9 cellular contexts compared by ENCODE assay signal in genomic region chr5:123875444-123876264, GRCh38.
A peak's percentile ranks its signal among the peaks of the same experiment; 100 is the strongest.
DNase-seq lines count a peak whose midpoint lies in the region; ATAC-seq, FAIRE-seq and TF ChIP-seq lines count a peak whose summit lies in the region.
"Had no signal": no experiment of that assay in that cellular context is flagged by ENCODE, and none has a peak within 500 bp of the region (broad histone marks: within the 10 kb centered on the region; RNA-seq: fewer than 3 reads in every experiment).

No MANE protein-coding gene starts in this region.

- CTCF ChIA-PET in SK-N-SH (lab: Yijun Ruan, JAX) = interaction anchor here (1.4 to 2.1 kb wide), 2 partner anchors 8 to 13 kb away, joined by 6 to 7 read pairs; no protein-coding TSS in a partner anchor
- CTCF ChIA-PET in activated CD8-positive, alpha-beta T cell treated with anti-CD3 and anti-CD28 coated beads, Interleukin-2, amount 10 ng/mL, durations not matched to agents 7 days and 5 days (lab: Charles Lee) = no interaction called here

- H3K9me2 ChIP-seq in Loucy (replicated peaks; ENCODE audit: low read depth, low read length) (no peaks in the 10 kb centered on the region), SK-N-SH (no peaks in the 10 kb centered on the region)

- no peaks in the 10 kb centered on the region for H3K9me3 Mint-ChIP-seq in activated CD8-positive, alpha-beta T cell treated with anti-CD3 and anti-CD28 coated beads, Interleukin-2, amount 10 ng/mL, durations not matched to agents 7 days and 5 days (ENCODE audit: insufficient read depth)
- H3K9me3 Mint-ChIP-seq in activated T-helper 2 cell treated with anti-CD3 and anti-CD28 coated beads, Interferon-gamma antibody, Interleukin-2, Interleukin-4, amounts not matched to agents 10 μg/mL and 5 μg/mL and 100 μg/mL, durations not matched to agents 14 hours and 24 hours and 36 hours = no peaks in the 10 kb centered on the region

- peaks cover 12% of the 10 kb centered on the region for H3K4me1 ChIP-seq in Loucy (ENCODE audit: insufficient read depth, low read length, poor library complexity, severe bottlenecking)
- H3K4me1 ChIP-seq in SK-N-SH (ENCODE audit: control insufficient read depth in 1 of 2, insufficient read depth in 2 of 2, low read depth in 1 of 2, low read length in 1 of 2) = peaks cover 11 to 23% of the 10 kb centered on the region in 2 experiments; a peak in 3 of 4 replicates

- TF ChIP-seq EP300 in SK-N-SH (IDR thresholded peaks at IDR 0.05; ENCODE audit: borderline replicate concordance in 1 of 2, low read depth in 1 of 2, low read length in 1 of 2) = no peak

- no peaks in the 10 kb centered on the region for H3K79me2 ChIP-seq in Loucy (ENCODE audit: insufficient read depth, low read length)
- no peaks in the 10 kb centered on the region for H3K79me2 ChIP-seq in SK-N-SH (ENCODE audit: insufficient read depth)

- POLR2A ChIA-PET in SK-N-SH (lab: Yijun Ruan, JAX) = no interaction called here
- POLR2A ChIA-PET in activated CD8-positive, alpha-beta T cell treated with anti-CD3 and anti-CD28 coated beads, Interleukin-2, amount 10 ng/mL, durations not matched to agents 7 days and 5 days (lab: Charles Lee) = no interaction called here

- FAIRE-seq in GM19239 (lab: Jason Lieb, UNC) = no peak

- H4K20me1 ChIP-seq in Loucy (ENCODE audit: insufficient read depth, low read length, poor library complexity, severe bottlenecking) (no peaks in the 10 kb centered on the region), SK-N-SH (ENCODE audit: insufficient read depth) (no peaks in the 10 kb centered on the region)

- DNase-seq in SK-N-SH (no peak), iPS DF 19.7 (ENCODE audit: low read depth, low spot score) (peak; percentile 78), retina (peak; percentile 60), NCI-H187 (lab: John Stamatoyannopoulos, UW) (no peak), GM19239 (ENCODE audit: insufficient read length, low spot score) (no peak)
- no peak for DNase-seq in activated CD8-positive, alpha-beta T cell treated with anti-CD3 and anti-CD28 coated beads, Interleukin-2, amount 10 ng/mL, durations not matched to agents 7 days and 5 days
- DNase-seq in activated T-helper 2 cell treated with anti-CD3 and anti-CD28 coated beads, Interferon-gamma antibody, Interleukin-2, Interleukin-4, amounts not matched to agents 10 μg/mL and 5 μg/mL and 100 μg/mL, durations not matched to agents 14 hours and 24 hours and 36 hours (ENCODE audit: low spot score) = no peak
- DNase-seq: NCI-H2171 treated with DMSO at 0.1 percent for 48 hours had no signal

- H3K27me3 ChIP-seq in Loucy (ENCODE audit: insufficient read depth, low read length, poor library complexity, severe bottlenecking) (no peaks in the 10 kb centered on the region), SK-N-SH (ENCODE audit: insufficient read depth) (no peaks in the 10 kb centered on the region)

- 63% methylated on average over 7 of the region's 8 CpGs for WGBS in SK-N-SH (ENCODE audit: low lambda C conversion rate)

- H3K27ac Mint-ChIP-seq in activated CD8-positive, alpha-beta T cell treated with anti-CD3 and anti-CD28 coated beads, Interleukin-2, amount 10 ng/mL, durations not matched to agents 7 days and 5 days = no peak overlapping the region
- H3K27ac Mint-ChIP-seq in activated T-helper 2 cell treated with anti-CD3 and anti-CD28 coated beads, Interferon-gamma antibody, Interleukin-2, Interleukin-4, amounts not matched to agents 10 μg/mL and 5 μg/mL and 100 μg/mL, durations not matched to agents 14 hours and 24 hours and 36 hours = no peak overlapping the region

- no peak overlapping the region for H3K27ac ChIP-seq in SK-N-SH (ENCODE audit: low read depth in 2 of 2, low read length in 1 of 2)

- H3K4me1 Mint-ChIP-seq in activated CD8-positive, alpha-beta T cell treated with anti-CD3 and anti-CD28 coated beads, Interleukin-2, amount 10 ng/mL, durations not matched to agents 7 days and 5 days (ENCODE audit: low read depth) = no peaks in the 10 kb centered on the region
- no peaks in the 10 kb centered on the region for H3K4me1 Mint-ChIP-seq in activated T-helper 2 cell treated with anti-CD3 and anti-CD28 coated beads, Interferon-gamma antibody, Interleukin-2, Interleukin-4, amounts not matched to agents 10 μg/mL and 5 μg/mL and 100 μg/mL, durations not matched to agents 14 hours and 24 hours and 36 hours (ENCODE audit: low read depth)

- no peaks in the 10 kb centered on the region for H3K36me3 Mint-ChIP-seq in activated CD8-positive, alpha-beta T cell treated with anti-CD3 and anti-CD28 coated beads, Interleukin-2, amount 10 ng/mL, durations not matched to agents 7 days and 5 days (ENCODE audit: low read depth)
- H3K36me3 Mint-ChIP-seq in activated T-helper 2 cell treated with anti-CD3 and anti-CD28 coated beads, Interferon-gamma antibody, Interleukin-2, Interleukin-4, amounts not matched to agents 10 μg/mL and 5 μg/mL and 100 μg/mL, durations not matched to agents 14 hours and 24 hours and 36 hours (ENCODE audit: low read depth) = no peaks in the 10 kb centered on the region

- no peaks in the 10 kb centered on the region for H3K9me3 ChIP-seq in Loucy (ENCODE audit: insufficient read depth, low read depth, low read length)
- H3K9me3 ChIP-seq in SK-N-SH = no peaks in the 10 kb centered on the region

- no peak overlapping the region for H3K4me3 Mint-ChIP-seq in activated CD8-positive, alpha-beta T cell treated with anti-CD3 and anti-CD28 coated beads, Interleukin-2, amount 10 ng/mL, durations not matched to agents 7 days and 5 days
- no peak overlapping the region for H3K4me3 Mint-ChIP-seq in activated T-helper 2 cell treated with anti-CD3 and anti-CD28 coated beads, Interferon-gamma antibody, Interleukin-2, Interleukin-4, amounts not matched to agents 10 μg/mL and 5 μg/mL and 100 μg/mL, durations not matched to agents 14 hours and 24 hours and 36 hours (ENCODE audit: low read depth)

- no peak for TF ChIP-seq CTCF in Loucy (conservative IDR thresholded peaks at IDR 0.05; ENCODE audit: low read length)
- no peak for TF ChIP-seq CTCF in SK-N-SH (IDR thresholded peaks at IDR 0.05)

- no peak for TF ChIP-seq RAD21 in SK-N-SH (IDR thresholded peaks at IDR 0.05; ENCODE audit: low read length)

- ATAC-seq in activated CD8-positive, alpha-beta T cell treated with anti-CD3 and anti-CD28 coated beads, Interleukin-2, amount 10 ng/mL, durations not matched to agents 7 days and 5 days = no peak

- H3K27me3 Mint-ChIP-seq in activated CD8-positive, alpha-beta T cell treated with anti-CD3 and anti-CD28 coated beads, Interleukin-2, amount 10 ng/mL, durations not matched to agents 7 days and 5 days (ENCODE audit: low read depth) = no peaks in the 10 kb centered on the region
- no peaks in the 10 kb centered on the region for H3K27me3 Mint-ChIP-seq in activated T-helper 2 cell treated with anti-CD3 and anti-CD28 coated beads, Interferon-gamma antibody, Interleukin-2, Interleukin-4, amounts not matched to agents 10 μg/mL and 5 μg/mL and 100 μg/mL, durations not matched to agents 14 hours and 24 hours and 36 hours (ENCODE audit: low read depth)

- intact Hi-C loops in activated T-helper 2 cell treated with anti-CD3 and anti-CD28 coated beads, Interferon-gamma antibody, Interleukin-2, Interleukin-4, amounts not matched to agents 10 μg/mL and 5 μg/mL and 100 μg/mL, durations not matched to agents 14 hours and 24 hours and 36 hours (cut with micrococcal nuclease) = no loop called here

- H2AFZ ChIP-seq in Loucy (ENCODE audit: low read length) = peak overlapping the region; percentile 81
- H2AFZ ChIP-seq in SK-N-SH (ENCODE audit: low read depth) = 0 out of 2 replicates have a peak overlapping the region, but pooled peaks have one; percentile 21

- H3K4me3 ChIP-seq in Loucy (ENCODE audit: low read length, poor library complexity, severe bottlenecking) (no peak overlapping the region), SK-N-SH (ENCODE audit: low read depth in 2 of 2, low read length in 1 of 2) (no peak overlapping the region)

- H3K4me2 ChIP-seq in Loucy (ENCODE audit: low read depth, low read length, poor library complexity, severe bottlenecking) (peak overlapping the region; percentile 52), SK-N-SH (no peak overlapping the region)

- H3F3A ChIP-seq in Loucy (ENCODE audit: low read depth) (no peaks in the 10 kb centered on the region), SK-N-SH (replicated peaks; ENCODE audit: insufficient read depth) (no peaks in the 10 kb centered on the region)

- H3K9ac ChIP-seq in Loucy (ENCODE audit: low read depth, low read length, poor library complexity, severe bottlenecking) (peak overlapping the region; percentile 43), SK-N-SH (no peak overlapping the region)

- H3K36me3 ChIP-seq in Loucy (ENCODE audit: insufficient read depth, low read length) = no peaks in the 10 kb centered on the region
- H3K36me3 ChIP-seq in SK-N-SH (replicated peaks in 1 of 2; ENCODE audit: control insufficient read depth in 1 of 2, insufficient read depth in 2 of 2, low read length in 1 of 2) = no peaks in the 10 kb centered on the region

TF ChIP-seq in SK-N-SH, 30 proteins besides CTCF, POLR2A, EP300 and RAD21 (continues in another document):
- TF ChIP-seq NRF1 (IDR thresholded peaks at IDR 0.05; ENCODE audit: low read depth, low read length) = no peak
- TF ChIP-seq SMC3 (IDR thresholded peaks at IDR 0.05; ENCODE audit: low read depth, low read length) = no peak
- TF ChIP-seq GATA2 (CRISPR knock-in tag; IDR thresholded peaks at IDR 0.05) = no peak
- no peak for TF ChIP-seq FOSL2 (IDR thresholded peaks at IDR 0.05; ENCODE audit: borderline replicate concordance, low read depth)
- no peak for TF ChIP-seq YY1 (IDR thresholded peaks at IDR 0.05; ENCODE audit: low read depth)
- no peak for TF ChIP-seq MEF2A (IDR thresholded peaks at IDR 0.05; ENCODE audit: borderline replicate concordance, low read depth)
- TF ChIP-seq USF1 (IDR thresholded peaks at IDR 0.05; ENCODE audit: borderline replicate concordance, low read depth) = no peak
- TF ChIP-seq MAX (IDR thresholded peaks at IDR 0.05; ENCODE audit: low read depth) = no peak
- no peak for TF ChIP-seq SIN3A (IDR thresholded peaks at IDR 0.05; ENCODE audit: borderline replicate concordance, low read depth, low read length)
- TF ChIP-seq FOXM1 (IDR thresholded peaks at IDR 0.05; ENCODE audit: low read depth) = no peak
- TF ChIP-seq POLR2AphosphoS5 (IDR thresholded peaks at IDR 0.05; ENCODE audit: low read depth, low read length) = no peak
- no peak for TF ChIP-seq EZH2phosphoT487 (IDR thresholded peaks at IDR 0.05; ENCODE audit: borderline replicate concordance, low read depth)
- TF ChIP-seq NFIC (IDR thresholded peaks at IDR 0.05; ENCODE audit: borderline replicate concordance) = no peak

Comparison
In these comparisons a context has a peak if more than half of its experiments do, and no peak if none do; other contexts are left out.
1. DNase-seq: peak in iPS DF 19.7 (single experiment) and retina (single experiment); none in SK-N-SH (single experiment), NCI-H187 (0 of 2), GM19239 (single experiment), activated CD8-positive, alpha-beta T cell treated with anti-CD3 and anti-CD28 coated beads, Interleukin-2, amount 10 ng/mL, durations not matched to agents 7 days and 5 days (single experiment) and activated T-helper 2 cell treated with anti-CD3 and anti-CD28 coated beads, Interferon-gamma antibody, Interleukin-2, Interleukin-4, amounts not matched to agents 10 μg/mL and 5 μg/mL and 100 μg/mL, durations not matched to agents 14 hours and 24 hours and 36 hours (single experiment).